Comparison of ENCODE assay signal across 9 cellular contexts in genomic region chr9:129617167-129617566, GRCh38. TPM values are rescaled to one million over a fixed set of nuclear protein-coding genes. Genes with fewer than 3 reads are reported as not detected.
DNase-seq lines count a peak whose midpoint lies in the region; ATAC-seq, FAIRE-seq and TF ChIP-seq lines count a peak whose summit lies in the region.
"Had no signal": no experiment of that assay in that cellular context is flagged by ENCODE, and none has a peak within 500 bp of the region (broad histone marks: within the 10 kb centered on the region; RNA-seq: fewer than 3 reads in every experiment).

No MANE protein-coding gene starts in this region.

- peaks cover 47% of the 10 kb centered on the region for H3K4me1 ChIP-seq in A549

- H3K4me2 ChIP-seq in A549 = peak overlapping the region; percentile 11; the same call in 1 of the 3 replicates

- no peak overlapping the region for H3K4me3 ChIP-seq in A549

- H3K27ac ChIP-seq in A549 = peak overlapping the region; percentile 63 to 100

- FAIRE-seq in A549 (lab: Jason Lieb, UNC) (peak; percentile 78), RCC 7860 (lab: Jason Lieb, UNC) (no peak)
- FAIRE-seq: islet of Langerhans had no signal

- TF ChIP-seq EP300 in A549 (IDR thresholded peaks at IDR 0.05) = no peak

- POLR2A ChIA-PET in A549 (lab: Yijun Ruan, JAX) = interaction anchor here (1.0 kb wide), 1 partner anchor 157 kb away, joined by 5 read pairs; no protein-coding TSS in a partner anchor

- peak; percentile 89 to 97 for TF ChIP-seq RAD21 in A549 (conservative IDR thresholded peaks at IDR 0.05 in 1 of 2, IDR thresholded peaks at IDR 0.05 in 1 of 2)

- peak; percentile 89 for TF ChIP-seq CTCF in A549 (IDR thresholded peaks at IDR 0.05)

- DNase-seq in A549 (ENCODE audit: low read depth in 1 of 2, low spot score in 1 of 2) (peak; percentile 72 to 86), GM04503 (ENCODE audit: low read depth) (peak; percentile 30), RCC 7860 (ENCODE audit: low spot score) (peak; percentile 56), fibroblast of peridontal ligament (ENCODE audit: extremely low read depth) (peak; percentile 46), NCI-H2029 (lab: John Stamatoyannopoulos, UW) (no peak)
- DNase-seq in activated CD4-positive, alpha-beta T cell treated with anti-CD3 and anti-CD28 coated beads for 1 hour = no peak

- no peaks in the 10 kb centered on the region for H3K9me3 ChIP-seq in A549

- ATAC-seq in A549 (peak; percentile 84 to 88), HG02588 (IDR thresholded peaks at IDR 0.05; ENCODE audit: unreplicated experiment) (no peak), HG03175 (IDR thresholded peaks at IDR 0.05; ENCODE audit: unreplicated experiment) (no peak)

- 7% methylated on average over 1 of the region's 1 CpG for WGBS in A549 (ENCODE audit: missing lambda C conversion rate)

- CTCF ChIA-PET in A549 (lab: Yijun Ruan, JAX) = interaction anchor here (0.6 to 23.2 kb wide), 21 partner anchors 11 to 588 kb away, joined by 3 to 653 read pairs (median 4); no protein-coding TSS in a partner anchor

- no peak for TF ChIP-seq POLR2A in A549 (IDR thresholded peaks at IDR 0.05; ENCODE audit: low read length)

TF ChIP-seq in A549, 52 proteins besides CTCF, POLR2A, EP300 and RAD21:
- TF ChIP-seq GATA3 (IDR thresholded peaks at IDR 0.05; ENCODE audit: borderline replicate concordance) (0 out of 2 replicates have a peak, but pooled peaks have one; percentile 10), FOSL2 (IDR thresholded peaks at IDR 0.05) (no peak), FOSL2 (CRISPR knock-in tag; IDR thresholded peaks at IDR 0.05) (peak; percentile 32; the same call in 1 of the 2 replicates), ZNF302 (CRISPR knock-in tag; IDR thresholded peaks at IDR 0.05) (no peak), SMC3 (IDR thresholded peaks at IDR 0.05) (peak; percentile 75), MAX (IDR thresholded peaks at IDR 0.05) (peak; percentile 68; the same call in 1 of the 2 replicates)

RNA-seq across cellular contexts. Expression of gene C9orf50, which starts 3.7 kb away (rescaled TPM):
- polyA plus RNA-seq in A549 (2011; rRNA removed) = 0.10 TPM in 1 of 2 replicates, not detected in the other
- polyA plus RNA-seq in A549 (2012; cell fraction: cytosol; rRNA removed) = 0.08 TPM in 1 of 2 replicates, not detected in the other
- polyA plus RNA-seq in A549 (2012; cell fraction: nucleus; rRNA removed) = 0.07 TPM in 1 of 2 replicates, not detected in the other
- polyA plus RNA-seq in A549 (2017; fragmentation: RNase III; extraction: RNeasy Plus Mini Kit Qiagen cat#74134 plus additional on column Dnase treatment) = 0.05 TPM in 1 of 3 replicates, not detected in the others
- polyA minus RNA-seq in A549 (2011; rRNA and poly(A)+ RNA removed) = not detected in 2 replicates

RNA-seq across cellular contexts. Expression of gene NTMT1, which starts 8.8 kb away (rescaled TPM):
- polyA plus RNA-seq in A549 (2011; rRNA removed) (39.2 and 49.4 TPM in 2 replicates), A549 (2017; fragmentation: RNase III; extraction: RNeasy Plus Mini Kit Qiagen cat#74134 plus additional on column Dnase treatment) (75.8 to 96.4 TPM (median 92.2 TPM) in 3 replicates)
- 114 and 118 TPM in 2 replicates for polyA plus RNA-seq in A549 (2012; cell fraction: cytosol; rRNA removed)
- 71.4 and 87.0 TPM in 2 replicates for polyA plus RNA-seq in A549 (2012; cell fraction: nucleus; rRNA removed)
- polyA minus RNA-seq in A549 (2011; rRNA and poly(A)+ RNA removed) = 29.6 and 37.6 TPM in 2 replicates

RNA-seq across cellular contexts. Expression of gene ASB6, which starts 24.8 kb away (rescaled TPM):
- 9.2 and 9.4 TPM in 2 replicates for polyA plus RNA-seq in A549 (2011; rRNA removed)
- 19.0 and 23.7 TPM in 2 replicates for polyA plus RNA-seq in A549 (2012; cell fraction: cytosol; rRNA removed)
- polyA plus RNA-seq in A549 (2012; cell fraction: nucleus; rRNA removed) = 31.4 and 37.7 TPM in 2 replicates
- 16.3 to 17.3 TPM (median 16.3 TPM) in 3 replicates for polyA plus RNA-seq in A549 (2017; fragmentation: RNase III; extraction: RNeasy Plus Mini Kit Qiagen cat#74134 plus additional on column Dnase treatment)
- 7.4 and 8.4 TPM in 2 replicates for polyA minus RNA-seq in A549 (2011; rRNA and poly(A)+ RNA removed)

RNA-seq across cellular contexts. Expression of gene PRRX2, which starts 48.3 kb away (rescaled TPM):
- 0.90 and 0.95 TPM in 2 replicates for polyA plus RNA-seq in A549 (2011; rRNA removed)
- polyA plus RNA-seq in A549 (2012; cell fraction: cytosol; rRNA removed) = 4.3 and 6.6 TPM in 2 replicates
- 3.9 and 5.1 TPM in 2 replicates for polyA plus RNA-seq in A549 (2012; cell fraction: nucleus; rRNA removed)
- polyA plus RNA-seq in A549 (2017; fragmentation: RNase III; extraction: RNeasy Plus Mini Kit Qiagen cat#74134 plus additional on column Dnase treatment) = 2.2 to 2.7 TPM (median 2.3 TPM) in 3 replicates
- polyA minus RNA-seq in A549 (2011; rRNA and poly(A)+ RNA removed) = 0.79 and 1.0 TPM in 2 replicates

Comparison
In these comparisons a context has a peak if more than half of its experiments do, and no peak if none do; other contexts are left out.
1. ATAC-seq: peak in A549 (2 of 2); none in HG02588 (single experiment) and HG03175 (single experiment).
2. DNase-seq: peak in A549 (2 of 2), GM04503 (single experiment), RCC 7860 (single experiment) and fibroblast of peridontal ligament (single experiment); none in NCI-H2029 (single experiment) and activated CD4-positive, alpha-beta T cell treated with anti-CD3 and anti-CD28 coated beads for 1 hour (single experiment).